8 cellular contexts compared by ENCODE assay signal in the genomic region with DNA sequence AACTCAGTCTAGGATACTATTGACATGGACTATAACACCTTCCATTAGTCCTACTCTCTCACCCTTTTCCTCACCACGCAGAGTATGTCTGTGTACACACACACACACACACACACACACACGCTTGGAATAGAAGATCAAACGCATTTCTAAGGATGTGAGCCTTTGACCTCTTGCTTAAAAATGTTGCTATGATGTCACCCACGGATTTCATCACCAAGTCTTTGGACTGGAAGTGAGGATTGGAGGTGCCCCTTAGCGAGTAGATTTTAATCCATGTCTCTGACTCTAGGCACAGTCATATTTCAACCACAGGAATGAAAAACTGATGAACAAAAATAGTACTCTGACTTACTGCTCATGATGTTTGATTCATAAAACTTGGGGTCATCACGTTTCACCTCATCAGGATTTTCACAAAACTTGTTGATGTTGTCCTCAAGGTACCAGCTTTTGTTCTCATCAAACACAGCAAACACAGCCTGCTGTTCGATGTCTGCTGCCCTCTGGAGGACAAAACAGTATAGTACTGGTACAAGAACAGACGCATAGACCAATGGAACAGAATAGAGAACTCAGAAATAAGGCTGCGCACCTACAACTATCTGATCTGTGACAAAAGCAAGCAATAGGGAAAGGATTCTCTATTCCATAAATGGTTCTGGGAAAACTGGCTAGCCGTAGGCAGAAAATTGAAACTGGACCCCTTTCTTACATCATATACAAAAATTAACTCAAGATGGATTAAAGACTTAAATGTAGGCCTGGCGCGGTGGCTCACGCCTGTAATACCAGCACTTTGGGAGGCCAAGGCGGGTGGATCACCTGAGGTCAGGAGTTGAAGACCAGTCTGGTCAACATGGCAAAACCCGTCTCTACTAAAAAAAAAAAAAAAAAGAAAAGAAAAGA. TPM values are rescaled to one million over a fixed set of nuclear protein-coding genes. Genes with fewer than 3 reads are reported as not detected.
DNase-seq lines count a peak whose midpoint lies in the region; ATAC-seq lines count a peak whose summit lies in the region.

No MANE protein-coding gene starts in this region.

- H3K27me3 Mint-ChIP-seq in effector memory CD8-positive, alpha-beta T cell = peaks cover 0 to 9% of the 10 kb centered on the region in 2 donors

- H3K14ac ChIP-seq in mesenchymal stem cell (ENCODE audit: low read length in 2 of 2) = no peak overlapping the region

- no peaks in the 10 kb centered on the region for H3K4me1 ChIP-seq in mesenchymal stem cell (ENCODE audit: control insufficient read depth, insufficient read depth, low read depth, low read length)

- H2AFZ ChIP-seq in mesenchymal stem cell (ENCODE audit: low read depth, low read length) = no peak overlapping the region

- no peak overlapping the region for H3K4me3 Mint-ChIP-seq in effector memory CD8-positive, alpha-beta T cell

- no peak overlapping the region for H3K4me3 ChIP-seq in mesenchymal stem cell (ENCODE audit: insufficient read depth in 1 of 2, low read depth in 1 of 2, low read length in 2 of 2)

- H3K4ac ChIP-seq in mesenchymal stem cell (ENCODE audit: low read depth in 1 of 2, low read length in 2 of 2) = no peak overlapping the region

- ATAC-seq in HG02938 (IDR thresholded peaks at IDR 0.05; ENCODE audit: unreplicated experiment) = peak; percentile 58
- peak; percentile 74 to 81 for ATAC-seq in activated CD4-positive, CD25-positive, alpha-beta regulatory T cell treated with anti-CD3 and anti-CD28 coated beads, Interleukin-2, amount 50 U/mL, for 24 hours
- ATAC-seq in effector memory CD8-positive, alpha-beta T cell (replicated peaks) = peak; percentile 89

- H3K23ac ChIP-seq in mesenchymal stem cell (ENCODE audit: low read length in 2 of 2) = no peak overlapping the region

- H2BK15ac ChIP-seq in mesenchymal stem cell (ENCODE audit: low read depth, poor library complexity, severe bottlenecking) = no peak overlapping the region

- H2BK5ac ChIP-seq in mesenchymal stem cell (ENCODE audit: low read depth, low read length, poor library complexity, severe bottlenecking) = no peak overlapping the region

- H3K27me3 ChIP-seq in mesenchymal stem cell (ENCODE audit: control insufficient read depth in 1 of 2, insufficient read depth in 1 of 2, low read length in 2 of 2) = peaks cover 0 to 13% of the 10 kb centered on the region in 2 experiments

- no peaks in the 10 kb centered on the region for H3K36me3 ChIP-seq in mesenchymal stem cell (ENCODE audit: control insufficient read depth in 1 of 2, insufficient read depth in 2 of 2, low read depth in 1 of 2, low read length in 2 of 2)

- no peaks in the 10 kb centered on the region for H3K9me3 Mint-ChIP-seq in effector memory CD8-positive, alpha-beta T cell

- H3K4me1 Mint-ChIP-seq in effector memory CD8-positive, alpha-beta T cell (ENCODE audit: low read depth in 2 of 2) = peaks cover 0 to 2% of the 10 kb centered on the region in 2 donors

- no peak overlapping the region for H3K18ac ChIP-seq in mesenchymal stem cell (ENCODE audit: low read depth in 1 of 2, low read length in 2 of 2)

- H3K36me3 Mint-ChIP-seq in effector memory CD8-positive, alpha-beta T cell (ENCODE audit: insufficient read depth) = no peaks in the 10 kb centered on the region

- 53% methylated on average over 14 of the region's 15 CpGs for WGBS in mesenchymal stem cell

- H4K91ac ChIP-seq in mesenchymal stem cell (ENCODE audit: low read length) = no peak overlapping the region

- H2BK120ac ChIP-seq in mesenchymal stem cell (ENCODE audit: low read depth, low read length) = no peak overlapping the region

- no peak overlapping the region for H2BK12ac ChIP-seq in mesenchymal stem cell (ENCODE audit: low read length in 2 of 2)

- H2AK5ac ChIP-seq in mesenchymal stem cell (ENCODE audit: low read length, severe bottlenecking) = no peak overlapping the region

- no peak overlapping the region for H3K4me2 ChIP-seq in mesenchymal stem cell (ENCODE audit: low read length, poor library complexity, severe bottlenecking)

- peak; percentile 0 for DNase-seq in NK-92 treated with Interleukin-12 subunit alpha and Interleukin-12 subunit beta, amount 100 ng/mL, for 24 hours (lab: John Stamatoyannopoulos, UW)
- DNase-seq in NK-92 (lab: John Stamatoyannopoulos, UW; ENCODE audit: unreplicated experiment) = no peak
- peak; percentile 78 for DNase-seq in NCI-H2196 (lab: John Stamatoyannopoulos, UW; ENCODE audit: unreplicated experiment)
- DNase-seq in effector memory CD8-positive, alpha-beta T cell = peak; percentile 59 to 68 (median 65)
- DNase-seq in mesenchymal stem cell = peak; percentile 80
- peak in 5 of 6 experiments; percentile 17 to 71 (median 30) for DNase-seq in stimulated activated naive CD4-positive, alpha-beta T cell (lab: John Stamatoyannopoulos, UW)

- H3K9ac ChIP-seq in mesenchymal stem cell (ENCODE audit: low read length) = peak overlapping the region; percentile 10

- no peaks in the 10 kb centered on the region for H3K79me1 ChIP-seq in mesenchymal stem cell (replicated peaks; ENCODE audit: low read length, poor library complexity, severe bottlenecking)

- H3K9me3 ChIP-seq in mesenchymal stem cell (ENCODE audit: control insufficient read depth, low read length) = no peaks in the 10 kb centered on the region

- H3K27ac Mint-ChIP-seq in effector memory CD8-positive, alpha-beta T cell = no peak overlapping the region

- no peak overlapping the region for H3K27ac ChIP-seq in mesenchymal stem cell (ENCODE audit: low read length, poor library complexity, severe bottlenecking)

- no peak overlapping the region for H4K8ac ChIP-seq in mesenchymal stem cell (ENCODE audit: low read length)

RNA-seq across cellular contexts. Expression of gene F5, which starts 39.9 kb away (rescaled TPM):
- polyA plus RNA-seq in mesenchymal stem cell (2013, experiment 1 of 2) = not detected
- polyA plus RNA-seq in mesenchymal stem cell (2013, experiment 2 of 2) = not detected
